ENCODE assay signal across 23 cellular contexts in genomic region chr1:164991763-164992162, GRCh38.
DNase-seq lines count a peak whose midpoint lies in the region; ATAC-seq, FAIRE-seq and TF ChIP-seq lines count a peak whose summit lies in the region.
"Had no signal": no experiment of that assay in that cellular context is flagged by ENCODE, and none has a peak within 500 bp of the region (broad histone marks: within the 10 kb centered on the region; RNA-seq: fewer than 3 reads in every experiment).

No MANE protein-coding gene starts in this region.

- no peak overlapping the region for H3K27ac ChIP-seq in osteoblast (ENCODE audit: low read depth, low read length)
- H3K27ac ChIP-seq in substantia nigra (ENCODE audit: low read depth, low read length, poor library complexity, severe bottlenecking): no peak overlapping the region
- H3K27ac ChIP-seq: A549; BLaER1 treated with 17β-estradiol and CSF1 and Interleukin-3, amounts not matched to agents 10 nM and 100 nM had no signal

- no peak for ATAC-seq in HG02759 (IDR thresholded peaks at IDR 0.05; ENCODE audit: unreplicated experiment)
- ATAC-seq: A549 had no signal

- H3K4me3 ChIP-seq in bronchial epithelial cell (ENCODE audit: low read depth, low read length): no peak overlapping the region
- H3K4me3 ChIP-seq in osteoblast (ENCODE audit: insufficient read depth, low read length): no peak overlapping the region
- H3K4me3 ChIP-seq: A549; BLaER1 treated with 17β-estradiol and CSF1 and Interleukin-3, amounts not matched to agents 10 nM and 100 nM; HAP-1 had no signal

- H3K36me3 ChIP-seq in bronchial epithelial cell (ENCODE audit: control insufficient read depth, insufficient read depth, low read length) (no peaks in the 10 kb centered on the region), osteoblast (ENCODE audit: insufficient read depth, low read length) (no peaks in the 10 kb centered on the region)
- H3K36me3 ChIP-seq: BE2C; BLaER1 treated with 17β-estradiol and CSF1 and Interleukin-3, amounts not matched to agents 10 nM and 100 nM; HAP-1 had no signal

- H3K27me3 ChIP-seq in bronchial epithelial cell (ENCODE audit: control insufficient read depth, insufficient read depth, low read length): no peaks in the 10 kb centered on the region
- H3K27me3 ChIP-seq in osteoblast (ENCODE audit: insufficient read depth, low read length): no peaks in the 10 kb centered on the region
- H3K27me3 ChIP-seq: BE2C; BLaER1 treated with 17β-estradiol and CSF1 and Interleukin-3, amounts not matched to agents 10 nM and 100 nM had no signal

- no peak overlapping the region for H3K4me2 ChIP-seq in osteoblast (ENCODE audit: insufficient read depth, low read length)
- H3K4me2 ChIP-seq: A549; BLaER1 treated with 17β-estradiol and CSF1 and Interleukin-3, amounts not matched to agents 10 nM and 100 nM had no signal

- TF ChIP-seq CTCF in bronchial epithelial cell (IDR thresholded peaks at IDR 0.05; ENCODE audit: insufficient read depth, low read length, severe bottlenecking) (no peak), osteoblast (IDR thresholded peaks at IDR 0.05; ENCODE audit: extremely low read depth, low read depth, low read length) (no peak)

- no peaks in the 10 kb centered on the region for H3K79me2 ChIP-seq in osteoblast (ENCODE audit: insufficient read depth, low read length)

- no peaks in the 10 kb centered on the region for H3K9me3 ChIP-seq in osteoblast (ENCODE audit: low read depth, low read length)
- H3K9me3 ChIP-seq: A549; BE2C; BLaER1 treated with 17β-estradiol and CSF1 and Interleukin-3, amounts not matched to agents 10 nM and 100 nM; HAP-1 had no signal

- no peaks in the 10 kb centered on the region for H4K20me1 ChIP-seq in osteoblast (ENCODE audit: insufficient read depth, low read length)
- H4K20me1 ChIP-seq: BLaER1 treated with 17β-estradiol and CSF1 and Interleukin-3, amounts not matched to agents 10 nM and 100 nM had no signal

- peak; percentile 92 for FAIRE-seq in bronchial epithelial cell (lab: Jason Lieb, UNC)
- FAIRE-seq: A549, D721Med, G401.6, GM12892, H54 had no signal

- no peak overlapping the region for H2AFZ ChIP-seq in osteoblast (ENCODE audit: low read length)

- H3K4me1 ChIP-seq in osteoblast (ENCODE audit: insufficient read depth, low read length): no peaks in the 10 kb centered on the region
- H3K4me1 ChIP-seq: A549, BE2C, HAP-1 had no signal

- peak; percentile 30 to 58 for DNase-seq in NCI-H187 (lab: John Stamatoyannopoulos, UW)
- DNase-seq in NCI-H187 treated with DMSO at 0.1 percent for 48 hours (lab: John Stamatoyannopoulos, UW): no peak
- no peak for DNase-seq in bronchial epithelial cell (ENCODE audit: low read depth)
- DNase-seq in osteoblast (ENCODE audit: insufficient read length, low spot score, missing footprints): peak; percentile 37
- DNase-seq in substantia nigra (lab: John Stamatoyannopoulos, UW): no peak
- DNase-seq: 8988T; ACHN; AML-193; BE2C; CD4-positive, alpha-beta T cell; CD8-positive, alpha-beta memory T cell; DMS 273 treated with DMSO at 0.1 percent for 48 hours; DND-41; GOT3; HFFc6 had no signal

Comparison
In these comparisons a context has a peak if more than half of its experiments do, and no peak if none do; other contexts are left out.
1. DNase-seq: peak in NCI-H187 (2 of 2) and osteoblast (single experiment); none in NCI-H187 treated with DMSO at 0.1 percent for 48 hours (single experiment), bronchial epithelial cell (single experiment) and substantia nigra (0 of 49).